9 cellular contexts compared by ENCODE assay signal in the genomic region with DNA sequence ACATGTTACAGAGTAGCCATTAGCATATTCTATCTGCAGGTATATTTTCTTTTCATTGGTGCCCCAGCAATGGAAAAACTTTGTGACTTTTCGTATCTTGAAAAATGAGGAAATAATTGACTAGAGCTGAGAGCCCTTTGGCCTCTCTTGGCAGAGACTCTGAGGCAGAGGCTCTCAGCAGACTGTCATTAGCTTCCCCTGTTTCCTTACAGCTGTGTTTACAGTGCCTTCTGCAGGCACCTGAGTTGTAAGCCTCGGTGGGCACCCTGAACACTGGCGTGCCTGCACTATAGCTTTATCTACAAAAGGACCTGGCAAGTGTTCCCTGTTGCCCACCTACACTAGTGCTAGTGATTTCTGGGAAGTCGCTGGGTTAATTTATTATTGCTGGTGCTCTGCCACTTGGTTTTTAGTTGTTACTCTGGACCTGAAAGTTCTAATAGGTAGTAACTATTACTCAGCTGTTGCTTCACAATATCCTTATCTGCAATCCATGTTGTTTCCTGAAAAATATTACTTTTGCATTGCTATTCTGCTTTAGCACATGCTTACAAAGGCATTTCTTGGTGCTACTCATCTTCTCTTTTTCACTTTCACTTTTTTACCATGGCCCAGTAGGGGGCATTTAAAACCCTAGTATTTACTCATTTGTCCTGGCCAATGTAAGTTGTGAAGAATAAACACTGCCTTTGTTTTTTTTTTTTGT. TPM values are rescaled to one million over a fixed set of nuclear protein-coding genes. Genes with fewer than 3 reads are reported as not detected.
DNase-seq lines count a peak whose midpoint lies in the region; ATAC-seq and TF ChIP-seq lines count a peak whose summit lies in the region.
"Had no signal": no experiment of that assay in that cellular context is flagged by ENCODE, and none has a peak within 500 bp of the region (broad histone marks: within the 10 kb centered on the region; RNA-seq: fewer than 3 reads in every experiment).

No MANE protein-coding gene starts in this region.

- no peaks in the 10 kb centered on the region for H3K79me2 ChIP-seq in OCI-LY3 (ENCODE audit: low read length)

- 24 to 31% (median 29%) methylated on average over 4 of the region's 4 CpGs for WGBS in stomach, 5 donors

- H3K9ac ChIP-seq in OCI-LY3 (ENCODE audit: low read length) = peak overlapping the region; percentile 6; the same call in 1 of the 2 replicates

- no peak overlapping the region for H2AFZ ChIP-seq in OCI-LY3 (ENCODE audit: low read depth, low read length)

- in situ Hi-C loops in G401 (cut with HindIII; ENCODE audit: low sequenced_read_pairs) = no loop called here

- H3K9me3 ChIP-seq in OCI-LY3 (ENCODE audit: insufficient read depth, low read length) = no peaks in the 10 kb centered on the region
- no peaks in the 10 kb centered on the region for H3K9me3 ChIP-seq in stomach

- H3K36me3 ChIP-seq in OCI-LY3 (replicated peaks; ENCODE audit: low read depth, low read length) (no peaks in the 10 kb centered on the region), stomach (no peaks in the 10 kb centered on the region)

- no peaks in the 10 kb centered on the region for H3K27me3 Mint-ChIP-seq in immature natural killer cell (ENCODE audit: low read depth in 3 of 3)

- TF ChIP-seq EP300 in stomach (IDR thresholded peaks at IDR 0.05) = no peak

- H3K27ac Mint-ChIP-seq in immature natural killer cell = peak overlapping the region in 1 of 6 donors; percentile 63

- peak; percentile 66 for ATAC-seq in GM21576 (IDR thresholded peaks at IDR 0.05; ENCODE audit: unreplicated experiment)

- H3K4me3 ChIP-seq in OCI-LY3 (ENCODE audit: low read length) = peak overlapping the region; percentile 35
- H3K4me3 ChIP-seq in stomach = no peak overlapping the region

- peaks cover 22% of the 10 kb centered on the region for H3K4me1 ChIP-seq in OCI-LY3 (ENCODE audit: low read length)
- H3K4me1 ChIP-seq in stomach = peaks cover 0 to 11% (median 4%) of the 10 kb centered on the region in 4 donors

- no peaks in the 10 kb centered on the region for H3K27me3 ChIP-seq in OCI-LY3 (ENCODE audit: low read depth, low read length)
- no peaks in the 10 kb centered on the region for H3K27me3 ChIP-seq in stomach

- TF ChIP-seq POLR2A in stomach (IDR thresholded peaks at IDR 0.05) = no peak

- no peak for DNase-seq in immature natural killer cell
- DNase-seq in cerebellar cortex (ENCODE audit: low spot score) = no peak
- no peak for DNase-seq in stomach
- no peak for DNase-seq in ecto neural progenitor cell (ENCODE audit: low spot score)
- DNase-seq in G401 (ENCODE audit: low spot score) = no peak

- H3K36me3 Mint-ChIP-seq in immature natural killer cell = peaks cover 0 to 5% (median 0%) of the 10 kb centered on the region in 3 donors

- intact Hi-C loops in stomach (cut with DNase I; ENCODE audit: low total_unique reads) = no loop called here

- H3K4me3 Mint-ChIP-seq in immature natural killer cell = peak overlapping the region in 3 of 5 donors; percentile 22 to 55 (median 43)

- peak overlapping the region; percentile 19; the same call in 1 of the 2 replicates for H3K27ac ChIP-seq in OCI-LY3 (ENCODE audit: low read length)
- no peak overlapping the region for H3K27ac ChIP-seq in stomach

- H3K4me2 ChIP-seq in OCI-LY3 (ENCODE audit: low read length) = peak overlapping the region; percentile 64

- peaks cover 29 to 30% of the 10 kb centered on the region in 2 donors for H3K4me1 Mint-ChIP-seq in immature natural killer cell

- peak; percentile 23; the same call in 1 of the 3 replicates for TF ChIP-seq CTCF in GM12872 (IDR thresholded peaks at IDR 0.05; ENCODE audit: insufficient read depth, low read depth, low read length)
- peak; percentile 50 for TF ChIP-seq CTCF in OCI-LY3 (IDR thresholded peaks at IDR 0.05; ENCODE audit: low read depth, low read length)
- no peak for TF ChIP-seq CTCF in stomach (IDR thresholded peaks at IDR 0.05)

- H3K9me3 Mint-ChIP-seq in immature natural killer cell = no peaks in the 10 kb centered on the region

- no peaks in the 10 kb centered on the region for H4K20me1 ChIP-seq in OCI-LY3 (ENCODE audit: insufficient read depth, low read length)

RNA-seq across cellular contexts. Expression of gene GPR171, which starts 7.8 kb away (rescaled TPM):
- polyA plus RNA-seq in immature natural killer cell (10 to 100 TPM in 2 of 3 donors, 1 to 10 TPM in 1; 9.3 to 16.5 (median 13.5) TPM), stomach (1 to 10 TPM in 2 of 3 donors, under 1 TPM in 1; 0.44 to 1.4 (median 1.3) TPM)
- 10 to 100 TPM in 3 of 5 donors, under 1 TPM in 1, not detected in 1; 0.73 to 37.5 (median 20.5) TPM for total RNA-seq in stomach
- not detected in 2 replicates for total RNA-seq in G401 (2014; rRNA removed; shearing (Covaris generic))
- total RNA-seq: M059J had no signal

Comparison
In these comparisons a context has a peak if more than half of its experiments do, and no peak if none do; other contexts are left out.
1. CTCF ChIP-seq: peak in GM12872 (single experiment) and OCI-LY3 (single experiment); none in stomach (0 of 7).